Comparison of ENCODE assay signal across 1 cellular context in genomic region chr1:198778049-198778448, GRCh38.
TF ChIP-seq lines count a peak whose summit lies in the region.

No MANE protein-coding gene starts in this region.

TF ChIP-seq in H1, 55 proteins besides CTCF, POLR2A, EP300 and RAD21:
- TF ChIP-seq MAX (IDR thresholded peaks at IDR 0.05) (peak; percentile 69), E2F6 (IDR thresholded peaks at IDR 0.05) (0 out of 2 replicates have a peak, but pooled peaks have one; percentile 26), TAF7 (optimal IDR thresholded peaks at IDR 0.05; ENCODE audit: borderline replicate concordance, low read depth, low read length) (no peak), GTF2F1 (IDR thresholded peaks at IDR 0.05; ENCODE audit: borderline replicate concordance, low read depth, low read length) (no peak)
